Comparison of ENCODE assay signal across 9 cellular contexts in genomic region chr10:93039721-93040120, GRCh38. TPM values are rescaled to one million over a fixed set of nuclear protein-coding genes. Genes with fewer than 3 reads are reported as not detected.
DNase-seq lines count a peak whose midpoint lies in the region; ATAC-seq and TF ChIP-seq lines count a peak whose summit lies in the region.
"Had no signal": no experiment of that assay in that cellular context is flagged by ENCODE, and none has a peak within 500 bp of the region (broad histone marks: within the 10 kb centered on the region; RNA-seq: fewer than 3 reads in every experiment).

No MANE protein-coding gene starts in this region.

- in situ Hi-C loops in ACHN (cut with HindIII; ENCODE audit: low pct_ligation_motif_present, low pct_unique_long_range_greater_than_20kb, low sequenced_read_pairs): no loop called here

- H3K27me3 Mint-ChIP-seq in activated CD8-positive, alpha-beta memory T cell treated with anti-CD3 and anti-CD28 coated beads, Interleukin-2, amount 10 ng/mL, durations not matched to agents 7 days and 5 days: no peaks in the 10 kb centered on the region

- no TSS peak for BruUV-seq in PC-9 (replicated peaks; lab: Mats Ljungman, UMichigan)

- H3K27me3 ChIP-seq in PC-9 (ENCODE audit: insufficient read depth, low read depth): no peaks in the 10 kb centered on the region

- CTCF ChIA-PET in PC-9 (lab: Charles Lee): no interaction called here
- CTCF ChIA-PET in activated CD8-positive, alpha-beta memory T cell treated with anti-CD3 and anti-CD28 coated beads, Interleukin-2, amount 10 ng/mL, durations not matched to agents 7 days and 5 days (lab: Charles Lee): interaction anchor here (1.6 kb wide), 1 partner anchor 155 kb away, joined by 3 read pairs; no protein-coding TSS in a partner anchor

- intact Hi-C loops in PC-9 (cut with micrococcal nuclease; ENCODE audit: unreplicated experiment): no loop called here

- H3K9me3 ChIP-seq in PC-9 (ENCODE audit: insufficient read depth, low read depth): no peaks in the 10 kb centered on the region

- peaks cover 1% of the 10 kb centered on the region for H3K36me3 Mint-ChIP-seq in activated CD8-positive, alpha-beta memory T cell treated with anti-CD3 and anti-CD28 coated beads, Interleukin-2, amount 10 ng/mL, durations not matched to agents 7 days and 5 days

- DNase-seq in ACHN (peak; percentile 57), GM20000 (ENCODE audit: low spot score) (peak; percentile 56), PC-9 (no peak), fibroblast of the aortic adventitia (ENCODE audit: low read depth) (peak; percentile 64), inferior parietal cortex (ENCODE audit: extremely low spot score) (no peak), omental fat pad (ENCODE audit: low spot score) (no peak)
- DNase-seq in activated CD8-positive, alpha-beta memory T cell treated with anti-CD3 and anti-CD28 coated beads, Interleukin-2, amount 10 ng/mL, durations not matched to agents 7 days and 5 days: no peak

- H4K20me1 ChIP-seq in PC-9 (ENCODE audit: insufficient read depth): no peaks in the 10 kb centered on the region

- H3F3A ChIP-seq in PC-9 (ENCODE audit: insufficient read depth, low read depth): no peaks in the 10 kb centered on the region

- H3K4me1 ChIP-seq in PC-9 (replicated peaks; ENCODE audit: insufficient read depth): no peaks in the 10 kb centered on the region

- no peaks in the 10 kb centered on the region for H3K4me1 Mint-ChIP-seq in activated CD8-positive, alpha-beta memory T cell treated with anti-CD3 and anti-CD28 coated beads, Interleukin-2, amount 10 ng/mL, durations not matched to agents 7 days and 5 days

- no peaks in the 10 kb centered on the region for H3K9me3 Mint-ChIP-seq in activated CD8-positive, alpha-beta memory T cell treated with anti-CD3 and anti-CD28 coated beads, Interleukin-2, amount 10 ng/mL, durations not matched to agents 7 days and 5 days (ENCODE audit: low read depth)
- H3K9me3 Mint-ChIP-seq: T-helper 1 cell treated with Interleukin-12 subunit alpha and Interleukin-12 subunit beta and Interleukin-4 antibody, amounts not matched to agents 30 μg/mL and 1 μg/mL, for 36 hours had no signal

- no peak overlapping the region for H2AFZ ChIP-seq in PC-9

- H3K4me3 ChIP-seq in PC-9 (no peak overlapping the region), fibroblast of the aortic adventitia (ENCODE audit: low read depth, low read length) (no peak overlapping the region)

- H3K79me2 ChIP-seq in PC-9 (ENCODE audit: low read depth): no peaks in the 10 kb centered on the region

- H3K27ac ChIP-seq in PC-9: no peak overlapping the region

- H3K4me2 ChIP-seq in PC-9: no peak overlapping the region

- no peaks in the 10 kb centered on the region for H3K36me3 ChIP-seq in PC-9 (ENCODE audit: low read depth)

- H3K4me3 Mint-ChIP-seq in activated CD8-positive, alpha-beta memory T cell treated with anti-CD3 and anti-CD28 coated beads, Interleukin-2, amount 10 ng/mL, durations not matched to agents 7 days and 5 days: no peak overlapping the region
- H3K4me3 Mint-ChIP-seq: T-helper 1 cell treated with Interleukin-12 subunit alpha and Interleukin-12 subunit beta and Interleukin-4 antibody, amounts not matched to agents 30 μg/mL and 1 μg/mL, for 36 hours had no signal

- no peak for ATAC-seq in omental fat pad (ENCODE audit: low FRiP score)
- no peak for ATAC-seq in GM18511 (IDR thresholded peaks at IDR 0.05; ENCODE audit: unreplicated experiment)
- no peak for ATAC-seq in activated CD8-positive, alpha-beta memory T cell treated with anti-CD3 and anti-CD28 coated beads, Interleukin-2, amount 10 ng/mL, durations not matched to agents 7 days and 5 days

- TF ChIP-seq CTCF in GM20000 (IDR thresholded peaks at IDR 0.05; ENCODE audit: extremely low read depth, missing control alignments) (peak; percentile 31), PC-9 (conservative IDR thresholded peaks at IDR 0.05) (peak; percentile 24; the same call in 1 of the 2 replicates), fibroblast of the aortic adventitia (IDR thresholded peaks at IDR 0.05; ENCODE audit: insufficient read depth, low read length) (peak; percentile 77), omental fat pad (IDR thresholded peaks at IDR 0.05) (no peak)

- no peaks in the 10 kb centered on the region for H3K9me2 ChIP-seq in PC-9 (ENCODE audit: insufficient read depth)

- no peak overlapping the region for H3K27ac Mint-ChIP-seq in activated CD8-positive, alpha-beta memory T cell treated with anti-CD3 and anti-CD28 coated beads, Interleukin-2, amount 10 ng/mL, durations not matched to agents 7 days and 5 days
- H3K27ac Mint-ChIP-seq: T-helper 1 cell treated with Interleukin-12 subunit alpha and Interleukin-12 subunit beta and Interleukin-4 antibody, amounts not matched to agents 30 μg/mL and 1 μg/mL, for 36 hours had no signal

- POLR2A ChIA-PET in PC-9 (lab: Charles Lee; ENCODE audit: unreplicated experiment): no interaction called here

RNA-seq across cellular contexts. Expression of gene CYP26C1, which starts 20.9 kb away (rescaled TPM):
- total RNA-seq in PC-9 (2021) (0.46 and 0.60 TPM in 2 replicates), fibroblast of the aortic adventitia (ENCODE audit: low replicate concordance) (0.09 TPM in 1 of 2 replicates, not detected in the other), omental fat pad (under 1 TPM in 3 of 4 donors, not detected in 1; 0.13 to 0.36 (median 0.16) TPM)
- total RNA-seq in activated CD8-positive, alpha-beta memory T cell treated with anti-CD3 and anti-CD28 coated beads, Interleukin-2, amount 10 ng/mL, durations not matched to agents 7 days and 5 days: under 1 TPM; 0.05 to 0.18 TPM

RNA-seq across cellular contexts. Expression of gene CYP26A1, which starts 34.0 kb away (rescaled TPM):
- 2.2 TPM in 2 replicates for total RNA-seq in PC-9 (2021)
- not detected in 2 replicates for total RNA-seq in fibroblast of the aortic adventitia (ENCODE audit: low replicate concordance)
- total RNA-seq in omental fat pad: 1 to 10 TPM in 1 of 4 donors, not detected in 3; 1.7 TPM
- total RNA-seq in activated CD8-positive, alpha-beta memory T cell treated with anti-CD3 and anti-CD28 coated beads, Interleukin-2, amount 10 ng/mL, durations not matched to agents 7 days and 5 days: not detected

Comparison
In these comparisons a context has a peak if more than half of its experiments do, and no peak if none do; other contexts are left out.
1. DNase-seq: peak in ACHN (single experiment), GM20000 (single experiment) and fibroblast of the aortic adventitia (single experiment); none in PC-9 (0 of 2), inferior parietal cortex (single experiment), omental fat pad (single experiment) and activated CD8-positive, alpha-beta memory T cell treated with anti-CD3 and anti-CD28 coated beads, Interleukin-2, amount 10 ng/mL, durations not matched to agents 7 days and 5 days (single experiment).
2. CTCF ChIP-seq: peak in GM20000 (single experiment), PC-9 (single experiment) and fibroblast of the aortic adventitia (single experiment); none in omental fat pad (0 of 3).